In genomic region chr18:3449702-3450357, GRCh38 we compare ENCODE assay signal across 8 cellular contexts. TPM values are rescaled to one million over a fixed set of nuclear protein-coding genes. Genes with fewer than 3 reads are reported as not detected.
DNase-seq lines count a peak whose midpoint lies in the region; ATAC-seq and TF ChIP-seq lines count a peak whose summit lies in the region.

Gene TGIF1 (plus strand): TSS chr18:3450172. CDS start chr18:3450490, 318 bp downstream.

- no peaks in the 10 kb centered on the region for H3K27me3 Mint-ChIP-seq in activated naive CD8-positive, alpha-beta T cell

- H3K9me3 Mint-ChIP-seq in activated naive CD8-positive, alpha-beta T cell (ENCODE audit: low read depth): no peaks in the 10 kb centered on the region

- H3K27ac Mint-ChIP-seq in activated naive CD8-positive, alpha-beta T cell: peak within 1 kb of the TSS; percentile 100

- in situ Hi-C loops in Caki2 (cut with HindIII; ENCODE audit: low pct_unique_long_range_greater_than_20kb, low sequenced_read_pairs): no loop called here

- ATAC-seq in HG03442 (IDR thresholded peaks at IDR 0.05; ENCODE audit: unreplicated experiment): peak; percentile 0
- ATAC-seq in GM18870 (IDR thresholded peaks at IDR 0.05; ENCODE audit: unreplicated experiment): no peak

- peak within 1 kb of the TSS; percentile 80 to 93 for H3K4me3 ChIP-seq in neutrophil (ENCODE audit: low read depth in 1 of 2, low read length in 1 of 2)

- H3K4me1 ChIP-seq in neutrophil (ENCODE audit: control insufficient read depth in 1 of 2, insufficient read depth in 1 of 2, low read depth in 1 of 2, low read length in 1 of 2): peaks cover 46 to 55% of the 10 kb centered on the region in 2 experiments

- H3K27me3 ChIP-seq in neutrophil: peaks cover 32% of the 10 kb centered on the region

- peak within 1 kb of the TSS; percentile 93 for H3K27ac ChIP-seq in neutrophil

- DNase-seq in Caki2 (ENCODE audit: low read depth) (peak; percentile 91), RKO (ENCODE audit: low spot score) (peak; percentile 86), glomerular endothelial cell (ENCODE audit: extremely low read depth, low read depth, low spot score) (no peak), ureter (ENCODE audit: low spot score) (peak; percentile 87)

- H3K4me3 Mint-ChIP-seq in activated naive CD8-positive, alpha-beta T cell: peak within 1 kb of the TSS; percentile 94

- H3K9me3 ChIP-seq in neutrophil: no peaks in the 10 kb centered on the region

- H3K36me3 Mint-ChIP-seq in activated naive CD8-positive, alpha-beta T cell: no peaks in the 10 kb centered on the region

- peaks cover 53% of the 10 kb centered on the region for H3K4me1 Mint-ChIP-seq in activated naive CD8-positive, alpha-beta T cell (ENCODE audit: low read depth)

- H3K36me3 ChIP-seq in neutrophil: no peaks in the 10 kb centered on the region

- no peak for TF ChIP-seq CTCF in neutrophil (IDR thresholded peaks at IDR 0.05)

RNA-seq across cellular contexts. Expression of gene TGIF1, which starts in this region (rescaled TPM):
- total RNA-seq in Caki2 (2014; rRNA removed; shearing (Covaris generic); ENCODE audit: low replicate concordance): 395 and 500 TPM in 2 replicates
- total RNA-seq in glomerular endothelial cell (85.5 and 93.5 TPM in 2 replicates), ureter (64.0 TPM)
